Comparison of ENCODE assay signal across 8 cellular contexts in genomic region chr19:13260883-13261653, GRCh38.
DNase-seq lines count a peak whose midpoint lies in the region; ATAC-seq, FAIRE-seq and TF ChIP-seq lines count a peak whose summit lies in the region.

No MANE protein-coding gene starts in this region.

- TF ChIP-seq CTCF in fibroblast of mammary gland (conservative IDR thresholded peaks at IDR 0.05; ENCODE audit: control insufficient read depth, insufficient read depth, low read depth, low read length) (peak; percentile 16), nephron progenitor cell (IDR thresholded peaks at IDR 0.05) (no peak)

- DNase-seq in activated CD4-positive, alpha-beta T cell treated with anti-CD3 and anti-CD28 coated beads for 48 hours: peak; percentile 54
- DNase-seq in activated CD4-positive, alpha-beta T cell treated with anti-CD3 and anti-CD28 coated beads for 1 hour: no peak
- DNase-seq in SIG-M5 (lab: John Stamatoyannopoulos, UW) (peak; percentile 66), fibroblast of mammary gland (ENCODE audit: low read depth) (peak; percentile 95), urothelium cell line (ENCODE audit: low spot score) (peak; percentile 78), nephron progenitor cell (no peak), NCI-H1436 (lab: John Stamatoyannopoulos, UW) (no peak)

- no peak overlapping the region for H3K4me3 Mint-ChIP-seq in nephron progenitor cell

- H3K9me3 Mint-ChIP-seq in nephron progenitor cell: peaks cover 14% of the 10 kb centered on the region

- no peak overlapping the region for H3K27ac Mint-ChIP-seq in nephron progenitor cell

- no peaks in the 10 kb centered on the region for H3K36me3 Mint-ChIP-seq in nephron progenitor cell (ENCODE audit: low read depth)

- no peak for FAIRE-seq in urothelium cell line (lab: Jason Lieb, UNC)

- H3K4me1 Mint-ChIP-seq in nephron progenitor cell: no peaks in the 10 kb centered on the region

- no peak overlapping the region for H3K4me3 ChIP-seq in fibroblast of mammary gland (ENCODE audit: control insufficient read depth, low read depth, low read length)

- peaks cover 60% of the 10 kb centered on the region for H3K27me3 Mint-ChIP-seq in nephron progenitor cell (ENCODE audit: low read depth, poor library complexity)

- ATAC-seq in HG02981 (IDR thresholded peaks at IDR 0.05; ENCODE audit: unreplicated experiment): peak; percentile 53

Comparison
In these comparisons a context has a peak if more than half of its experiments do, and no peak if none do; other contexts are left out.
1. DNase-seq: peak in activated CD4-positive, alpha-beta T cell treated with anti-CD3 and anti-CD28 coated beads for 48 hours (single experiment), SIG-M5 (single experiment), fibroblast of mammary gland (single experiment) and urothelium cell line (single experiment); none in activated CD4-positive, alpha-beta T cell treated with anti-CD3 and anti-CD28 coated beads for 1 hour (single experiment), nephron progenitor cell (single experiment) and NCI-H1436 (single experiment).